Comparison of ENCODE assay signal across 15 cellular contexts in the genomic region with DNA sequence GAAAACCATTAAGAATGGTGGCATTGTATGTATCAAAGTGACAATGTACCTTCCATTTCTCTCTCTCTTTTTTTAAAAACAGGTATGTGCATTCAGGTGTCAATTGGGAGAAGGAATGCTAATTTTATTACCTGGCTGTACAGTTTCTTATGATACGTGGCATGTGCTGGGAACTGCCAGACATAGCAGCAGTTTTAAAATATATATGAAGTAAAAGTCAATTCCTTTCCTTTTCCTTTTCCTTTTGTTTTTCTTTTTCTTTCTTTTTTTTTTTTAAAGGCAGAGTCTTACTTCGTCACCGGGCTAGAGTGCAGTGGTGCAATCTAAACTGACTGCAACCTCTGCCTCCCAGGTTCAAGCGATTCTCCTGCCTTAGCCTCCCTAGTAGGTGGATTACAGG. TPM values are rescaled to one million over a fixed set of nuclear protein-coding genes. Genes with fewer than 3 reads are reported as not detected.
DNase-seq lines count a peak whose midpoint lies in the region; ATAC-seq and TF ChIP-seq lines count a peak whose summit lies in the region.
"Had no signal": no experiment of that assay in that cellular context is flagged by ENCODE, and none has a peak within 500 bp of the region (broad histone marks: within the 10 kb centered on the region; RNA-seq: fewer than 3 reads in every experiment).

No MANE protein-coding gene starts in this region.

- no peak overlapping the region for H3K27ac ChIP-seq in OCI-LY7 (ENCODE audit: low read depth, low read length, poor library complexity, severe bottlenecking)

- POLR2A ChIA-PET in OCI-LY7 (lab: Charles Lee) = no interaction called here

- no peak overlapping the region for H3K4me2 ChIP-seq in OCI-LY7 (ENCODE audit: low read length)

- CTCF ChIA-PET in OCI-LY7 (lab: Charles Lee; ENCODE audit: unreplicated experiment) = no interaction called here

- H2AFZ ChIP-seq in OCI-LY7 (ENCODE audit: low read length) = no peak overlapping the region

- no peaks in the 10 kb centered on the region for H3K9me3 ChIP-seq in OCI-LY7 (ENCODE audit: low read length)

- H3K9me3 Mint-ChIP-seq in natural killer cell (no peaks in the 10 kb centered on the region), osteocyte (ENCODE audit: unreplicated experiment) (no peaks in the 10 kb centered on the region)
- no peaks in the 10 kb centered on the region for H3K9me3 Mint-ChIP-seq in natural killer cell treated with Interleukin-12 subunit alpha and Interleukin-12 subunit beta and Interleukin-15 and Interleukin-18, amount 100 ng/mL, for 72 hours
- no peaks in the 10 kb centered on the region for H3K9me3 Mint-ChIP-seq in effector memory CD8-positive, alpha-beta T cell
- H3K9me3 Mint-ChIP-seq: activated T-cell treated with anti-CD3 and anti-CD28 coated beads, Interleukin-2, amount 50 U/mL, for 72 hours; stimulated activated naive CD8-positive, alpha-beta T cell treated with anti-CD3 and anti-CD28 coated beads, Interleukin-15, Interleukin-2, amounts not matched to agents 100 ng/mL and 50 ng/mL, for 24 hours; T-helper 1 cell treated with Interleukin-12 subunit alpha and Interleukin-12 subunit beta and Interleukin-4 antibody, amounts not matched to agents 30 μg/mL and 1 μg/mL, for 36 hours had no signal

- no peak for ATAC-seq in natural killer cell
- ATAC-seq in natural killer cell treated with Interleukin-12 subunit alpha and Interleukin-12 subunit beta and Interleukin-15 and Interleukin-18, amount 100 ng/mL, for 72 hours = no peak
- no peak for ATAC-seq in effector memory CD8-positive, alpha-beta T cell (replicated peaks)
- ATAC-seq in HG03175 (IDR thresholded peaks at IDR 0.05; ENCODE audit: unreplicated experiment) = no peak
- ATAC-seq: activated T-cell treated with anti-CD3 and anti-CD28 coated beads, Interleukin-2, amount 50 U/mL, for 72 hours; Panc1 had no signal

- H3K4me3 ChIP-seq in OCI-LY7 (ENCODE audit: low read depth, low read length, poor library complexity, severe bottlenecking) = no peak overlapping the region

- H3K4me3 Mint-ChIP-seq in natural killer cell (no peak overlapping the region), osteocyte (ENCODE audit: unreplicated experiment) (no peak overlapping the region)
- no peak overlapping the region for H3K4me3 Mint-ChIP-seq in natural killer cell treated with Interleukin-12 subunit alpha and Interleukin-12 subunit beta and Interleukin-15 and Interleukin-18, amount 100 ng/mL, for 72 hours
- no peak overlapping the region for H3K4me3 Mint-ChIP-seq in effector memory CD8-positive, alpha-beta T cell
- H3K4me3 Mint-ChIP-seq: activated T-cell treated with anti-CD3 and anti-CD28 coated beads, Interleukin-2, amount 50 U/mL, for 72 hours; T-helper 1 cell treated with Interleukin-12 subunit alpha and Interleukin-12 subunit beta and Interleukin-4 antibody, amounts not matched to agents 30 μg/mL and 1 μg/mL, for 36 hours had no signal

- DNase-seq in natural killer cell (no peak), osteocyte (ENCODE audit: extremely low spot score, unreplicated experiment) (no peak), OCI-LY7 (ENCODE audit: low spot score) (no peak), NCI-H526 (lab: John Stamatoyannopoulos, UW) (no peak), NCI-H748 (lab: John Stamatoyannopoulos, UW; ENCODE audit: unreplicated experiment) (no peak)
- no peak for DNase-seq in natural killer cell treated with Interleukin-12 subunit alpha and Interleukin-12 subunit beta and Interleukin-15 and Interleukin-18, amount 100 ng/mL, for 72 hours (ENCODE audit: low spot score)
- DNase-seq in effector memory CD8-positive, alpha-beta T cell = no peak
- DNase-seq: activated CD4-positive, alpha-beta T cell treated with anti-CD3 and anti-CD28 coated beads, Interleukin-2, amount 50 U/mL, for 1 hour; activated T-cell treated with anti-CD3 and anti-CD28 coated beads, Interleukin-2, amount 50 U/mL, for 72 hours; KG1; NCI-H1436 had no signal

- peaks cover 60% of the 10 kb centered on the region for H4K20me1 ChIP-seq in OCI-LY7 (ENCODE audit: insufficient read depth, low read length)

- H3K4me1 ChIP-seq in OCI-LY7 (ENCODE audit: insufficient read depth, low read length, poor library complexity, severe bottlenecking) = peaks cover 33% of the 10 kb centered on the region

- no peaks in the 10 kb centered on the region for H3K27me3 Mint-ChIP-seq in natural killer cell (ENCODE audit: low read depth in 2 of 2)
- H3K27me3 Mint-ChIP-seq in natural killer cell treated with Interleukin-12 subunit alpha and Interleukin-12 subunit beta and Interleukin-15 and Interleukin-18, amount 100 ng/mL, for 72 hours = no peaks in the 10 kb centered on the region
- H3K27me3 Mint-ChIP-seq in effector memory CD8-positive, alpha-beta T cell = no peaks in the 10 kb centered on the region
- H3K27me3 Mint-ChIP-seq in osteocyte (ENCODE audit: unreplicated experiment) = no peaks in the 10 kb centered on the region
- H3K27me3 Mint-ChIP-seq: stimulated activated naive CD8-positive, alpha-beta T cell treated with anti-CD3 and anti-CD28 coated beads, Interleukin-15, Interleukin-2, amounts not matched to agents 100 ng/mL and 50 ng/mL, for 24 hours had no signal

- TF ChIP-seq CTCF in natural killer cell (IDR thresholded peaks at IDR 0.05) = no peak
- TF ChIP-seq CTCF in osteocyte (IDR thresholded peaks at IDR 0.05) = no peak
- TF ChIP-seq CTCF in OCI-LY7 (conservative IDR thresholded peaks at IDR 0.05; ENCODE audit: low read length) = no peak

- H3K4me1 Mint-ChIP-seq in natural killer cell (peaks cover 52 to 60% of the 10 kb centered on the region in 2 donors), osteocyte (ENCODE audit: unreplicated experiment) (peaks cover 67% of the 10 kb centered on the region)
- H3K4me1 Mint-ChIP-seq in natural killer cell treated with Interleukin-12 subunit alpha and Interleukin-12 subunit beta and Interleukin-15 and Interleukin-18, amount 100 ng/mL, for 72 hours (ENCODE audit: low read depth in 2 of 2) = peaks cover 35 to 44% of the 10 kb centered on the region in 2 donors
- peaks cover 32 to 60% of the 10 kb centered on the region in 2 donors for H3K4me1 Mint-ChIP-seq in effector memory CD8-positive, alpha-beta T cell (ENCODE audit: low read depth in 2 of 2)

- H3K36me3 ChIP-seq in OCI-LY7 (ENCODE audit: insufficient read depth, low read length) = peaks cover 70% of the 10 kb centered on the region

- no peaks in the 10 kb centered on the region for H3K36me3 Mint-ChIP-seq in natural killer cell
- no peaks in the 10 kb centered on the region for H3K36me3 Mint-ChIP-seq in natural killer cell treated with Interleukin-12 subunit alpha and Interleukin-12 subunit beta and Interleukin-15 and Interleukin-18, amount 100 ng/mL, for 72 hours
- H3K36me3 Mint-ChIP-seq in effector memory CD8-positive, alpha-beta T cell (ENCODE audit: insufficient read depth) = peaks cover 27% of the 10 kb centered on the region
- no peaks in the 10 kb centered on the region for H3K36me3 Mint-ChIP-seq in osteocyte (ENCODE audit: unreplicated experiment)

- no TSS peak for BruUV-seq in OCI-LY7 (replicated peaks; lab: Mats Ljungman, UMichigan)

- peaks cover 99% of the 10 kb centered on the region for H3K79me2 ChIP-seq in OCI-LY7 (ENCODE audit: insufficient read depth, low read depth, low read length)

- intact Hi-C loops in natural killer cell (cut with micrococcal nuclease) = no loop called here
- intact Hi-C loops in OCI-LY7 (cut with micrococcal nuclease; ENCODE audit: unreplicated experiment) = loop anchor here (5.0 kb wide), 1 partner anchor 67 kb away; no protein-coding TSS in a partner anchor

- H3K27ac Mint-ChIP-seq in natural killer cell = peak overlapping the region; percentile 47 to 83
- peak overlapping the region in 1 of 2 donors; percentile 53 for H3K27ac Mint-ChIP-seq in natural killer cell treated with Interleukin-12 subunit alpha and Interleukin-12 subunit beta and Interleukin-15 and Interleukin-18, amount 100 ng/mL, for 72 hours
- H3K27ac Mint-ChIP-seq in effector memory CD8-positive, alpha-beta T cell = peak overlapping the region; percentile 31 to 66
- peak overlapping the region; percentile 100 for H3K27ac Mint-ChIP-seq in osteocyte (ENCODE audit: unreplicated experiment)
- H3K27ac Mint-ChIP-seq: activated T-cell treated with anti-CD3 and anti-CD28 coated beads, Interleukin-2, amount 50 U/mL, for 72 hours had no signal

- no peaks in the 10 kb centered on the region for H3K9me2 ChIP-seq in OCI-LY7 (ENCODE audit: insufficient read depth, low read length)

RNA-seq across cellular contexts. Expression of gene SPEN, which starts 37.0 kb away (rescaled TPM):
- 100 to 1,000 TPM in 2 of 3 donors, 10 to 100 TPM in 1; 98.1 to 114 (median 105) TPM for total RNA-seq in natural killer cell
- 10 to 100 TPM; 58.6 to 92.4 TPM for total RNA-seq in natural killer cell treated with Interleukin-12 subunit alpha and Interleukin-12 subunit beta and Interleukin-15 and Interleukin-18, amount 100 ng/mL, for 72 hours
- total RNA-seq in osteocyte = 54.0 and 59.8 TPM in 2 replicates
- total RNA-seq in OCI-LY7 (2014; rRNA removed; shearing (Covaris generic)) = 40.7 and 41.4 TPM in 2 replicates
- total RNA-seq in OCI-LY7 (2022) = 87.1 and 90.3 TPM in 2 replicates
